Comparison of ENCODE assay signal across 9 cellular contexts in the genomic region with DNA sequence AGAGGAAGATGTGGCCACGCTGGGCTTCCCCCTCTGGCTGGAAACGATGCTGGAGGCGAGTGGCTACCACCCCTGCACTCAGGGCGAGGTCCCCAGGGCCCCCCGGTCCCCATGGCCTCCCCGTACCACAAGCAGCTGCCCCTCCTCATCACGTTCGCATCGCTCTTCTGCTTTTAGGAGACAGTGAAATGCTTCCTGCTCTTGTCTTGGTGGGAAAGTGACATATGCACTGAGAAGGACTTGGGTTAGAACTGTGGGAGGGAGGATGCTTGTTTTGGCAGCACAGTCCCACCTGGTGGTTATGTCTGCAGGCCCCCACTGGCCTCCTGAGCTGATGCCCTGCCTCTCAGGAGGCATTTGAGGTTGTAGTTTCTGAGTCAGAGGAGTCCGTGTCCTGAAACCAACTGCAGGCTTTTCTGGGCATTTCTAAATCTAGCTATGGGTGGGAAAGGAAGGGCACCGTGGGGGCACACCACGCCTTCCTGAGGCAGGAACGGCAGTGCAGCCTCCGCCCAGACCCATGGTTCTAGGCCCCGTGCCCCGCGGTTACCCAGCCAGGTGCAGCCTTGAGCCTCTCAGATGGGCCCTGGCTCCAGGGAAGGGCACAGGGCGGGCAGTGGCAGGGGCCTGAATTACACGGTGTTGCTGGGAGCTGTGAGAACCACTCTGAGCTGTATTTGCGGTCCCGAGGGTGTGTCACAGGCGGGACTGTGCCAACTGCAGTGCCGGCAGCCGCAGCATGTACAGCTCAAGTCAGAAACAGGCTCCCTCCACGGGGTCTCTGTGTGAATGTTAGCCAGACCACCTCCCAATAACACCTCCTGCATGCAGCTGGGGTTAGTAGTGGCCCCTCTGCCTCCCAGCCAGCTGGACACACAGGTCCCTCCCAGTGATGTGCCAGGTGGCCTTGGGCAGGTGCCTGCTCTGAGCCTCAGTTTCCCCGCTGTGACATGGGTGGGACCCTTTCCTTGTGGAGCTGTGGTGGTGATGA.
A peak's percentile ranks its signal among the peaks of the same experiment; 100 is the strongest.
DNase-seq lines count a peak whose midpoint lies in the region; ATAC-seq and TF ChIP-seq lines count a peak whose summit lies in the region.
"Had no signal": no experiment of that assay in that cellular context is flagged by ENCODE, and none has a peak within 500 bp of the region (broad histone marks: within the 10 kb centered on the region; RNA-seq: fewer than 3 reads in every experiment).

No MANE protein-coding gene starts in this region.

- ATAC-seq in HG03442 (IDR thresholded peaks at IDR 0.05; ENCODE audit: unreplicated experiment) = peak; percentile 68
- peak; percentile 50 to 72 for ATAC-seq in activated T-cell treated with anti-CD3 and anti-CD28 coated beads, Interleukin-2, amount 50 U/mL, for 72 hours (replicated peaks in 1 of 2)
- peak; percentile 77 for ATAC-seq in stimulated activated effector memory CD8-positive, alpha-beta T cell treated with anti-CD3 and anti-CD28 coated beads, Interleukin-12 subunit alpha, Interleukin-12 subunit beta, amount 100 ng/mL, for 72 hours

- DNase-seq in GM12865 (ENCODE audit: low read depth) (peak; percentile 88), GM20000 (ENCODE audit: low spot score) (peak; percentile 68), OCI-M1 (lab: John Stamatoyannopoulos, UW) (no peak), colonic mucosa (no peak), NCI-H2171 treated with DMSO at 0.1 percent for 48 hours (lab: John Stamatoyannopoulos, UW) (no peak)
- peak; percentile 36 to 61 for DNase-seq in activated T-cell treated with anti-CD3 and anti-CD28 coated beads, Interleukin-2, amount 50 U/mL, for 72 hours
- DNase-seq in stimulated activated effector memory CD8-positive, alpha-beta T cell treated with anti-CD3 and anti-CD28 coated beads, Interleukin-12 subunit alpha, Interleukin-12 subunit beta, amount 100 ng/mL, for 72 hours (ENCODE audit: low spot score in 2 of 2) = peak; percentile 29 to 71

- H3K9ac ChIP-seq in colonic mucosa (ENCODE audit: low read depth in 2 of 2, low read length in 2 of 2) = no peak overlapping the region

- H3K9me3 Mint-ChIP-seq in activated T-cell treated with anti-CD3 and anti-CD28 coated beads, Interleukin-2, amount 50 U/mL, for 72 hours = no peaks in the 10 kb centered on the region
- H3K9me3 Mint-ChIP-seq in stimulated activated effector memory CD8-positive, alpha-beta T cell treated with anti-CD3 and anti-CD28 coated beads, Interleukin-12 subunit alpha, Interleukin-12 subunit beta, amount 100 ng/mL, for 72 hours = no peaks in the 10 kb centered on the region

- intact Hi-C loops in colonic mucosa (cut with DNase I) = no loop called here

- H3K4me1 ChIP-seq in colonic mucosa = no peaks in the 10 kb centered on the region

- TF ChIP-seq CTCF in GM12865 (IDR thresholded peaks at IDR 0.05; ENCODE audit: insufficient read depth, low read depth, low read length, missing control alignments) = peak; percentile 30
- no peak for TF ChIP-seq CTCF in GM20000 (IDR thresholded peaks at IDR 0.05; ENCODE audit: extremely low read depth, missing control alignments)
- no peak for TF ChIP-seq CTCF in colonic mucosa (IDR thresholded peaks at IDR 0.05)

- peaks cover 5% of the 10 kb centered on the region for H3K27me3 Mint-ChIP-seq in activated T-cell treated with anti-CD3 and anti-CD28 coated beads, Interleukin-2, amount 50 U/mL, for 72 hours (ENCODE audit: low read depth)

- H3K4me3 ChIP-seq in GM12865 (ENCODE audit: low read depth, low read length) = peak overlapping the region; percentile 34
- no peak overlapping the region for H3K4me3 ChIP-seq in colonic mucosa

- no peak overlapping the region for H3K27ac ChIP-seq in colonic mucosa
- H3K27ac ChIP-seq: HL-60 had no signal

- no peaks in the 10 kb centered on the region for H3K27me3 ChIP-seq in colonic mucosa

- no peaks in the 10 kb centered on the region for H3K9me3 ChIP-seq in colonic mucosa

- H3K36me3 ChIP-seq in colonic mucosa = no peaks in the 10 kb centered on the region

- H3K36me3 Mint-ChIP-seq in activated T-cell treated with anti-CD3 and anti-CD28 coated beads, Interleukin-2, amount 50 U/mL, for 72 hours (ENCODE audit: insufficient read depth in 2 of 2) = no peaks in the 10 kb centered on the region
- H3K36me3 Mint-ChIP-seq in stimulated activated effector memory CD8-positive, alpha-beta T cell treated with anti-CD3 and anti-CD28 coated beads, Interleukin-12 subunit alpha, Interleukin-12 subunit beta, amount 100 ng/mL, for 72 hours = peaks cover 6% of the 10 kb centered on the region

- H3K4me1 Mint-ChIP-seq in activated T-cell treated with anti-CD3 and anti-CD28 coated beads, Interleukin-2, amount 50 U/mL, for 72 hours (ENCODE audit: low read depth) = peaks cover 28% of the 10 kb centered on the region
- peaks cover 31% of the 10 kb centered on the region for H3K4me1 Mint-ChIP-seq in stimulated activated effector memory CD8-positive, alpha-beta T cell treated with anti-CD3 and anti-CD28 coated beads, Interleukin-12 subunit alpha, Interleukin-12 subunit beta, amount 100 ng/mL, for 72 hours

- peak overlapping the region; percentile 27 for H3K27ac Mint-ChIP-seq in activated T-cell treated with anti-CD3 and anti-CD28 coated beads, Interleukin-2, amount 50 U/mL, for 72 hours
- H3K27ac Mint-ChIP-seq in stimulated activated effector memory CD8-positive, alpha-beta T cell treated with anti-CD3 and anti-CD28 coated beads, Interleukin-12 subunit alpha, Interleukin-12 subunit beta, amount 100 ng/mL, for 72 hours = peak overlapping the region; percentile 74

- peak overlapping the region; percentile 69 to 71 for H3K4me3 Mint-ChIP-seq in activated T-cell treated with anti-CD3 and anti-CD28 coated beads, Interleukin-2, amount 50 U/mL, for 72 hours
- H3K4me3 Mint-ChIP-seq in stimulated activated effector memory CD8-positive, alpha-beta T cell treated with anti-CD3 and anti-CD28 coated beads, Interleukin-12 subunit alpha, Interleukin-12 subunit beta, amount 100 ng/mL, for 72 hours = peak overlapping the region; percentile 62

Comparison
In these comparisons a context has a peak if more than half of its experiments do, and no peak if none do; other contexts are left out.
1. DNase-seq: peak in GM12865 (single experiment), GM20000 (single experiment), activated T-cell treated with anti-CD3 and anti-CD28 coated beads, Interleukin-2, amount 50 U/mL, for 72 hours (2 of 2) and stimulated activated effector memory CD8-positive, alpha-beta T cell treated with anti-CD3 and anti-CD28 coated beads, Interleukin-12 subunit alpha, Interleukin-12 subunit beta, amount 100 ng/mL, for 72 hours (2 of 2); none in OCI-M1 (single experiment), colonic mucosa (single experiment) and NCI-H2171 treated with DMSO at 0.1 percent for 48 hours (single experiment).
2. Peak in every context shown above with its lines, with median percentiles within 50 percentile points of each other: ATAC-seq.